In genomic region chr5:172005708-172006377, GRCh38 we compare ENCODE assay signal across 8 cellular contexts. TPM values are rescaled to one million over a fixed set of nuclear protein-coding genes. Genes with fewer than 3 reads are reported as not detected.
DNase-seq lines count a peak whose midpoint lies in the region; ATAC-seq and TF ChIP-seq lines count a peak whose summit lies in the region.

No MANE protein-coding gene starts in this region.

- WGBS in thyroid gland, 2 donors = 0 to 1% methylated on average over 31 to 32 of the region's 38 CpGs

- peak; percentile 38 for ATAC-seq in GM19395 (IDR thresholded peaks at IDR 0.05; ENCODE audit: unreplicated experiment)

- H3K4me3 ChIP-seq in AG09309 (ENCODE audit: control insufficient read depth, low read depth, low read length) (peak overlapping the region; percentile 79), muscle layer of duodenum (ENCODE audit: low read depth in 1 of 2, low read length in 2 of 2) (peak overlapping the region; percentile 92), thyroid gland (replicated peaks in 1 of 3) (peak overlapping the region; percentile 48 to 93 (median 70))

- H3K4me1 ChIP-seq in muscle layer of duodenum (ENCODE audit: control insufficient read depth in 1 of 2, insufficient read depth in 2 of 2, low read length in 2 of 2) (peaks cover 15 to 28% of the 10 kb centered on the region in 2 donors), thyroid gland (peaks cover 31 to 54% of the 10 kb centered on the region in 2 donors)

- DNase-seq in AG09309 (ENCODE audit: low read depth) (no peak), activated T-cell treated with anti-CD3 and anti-CD28 coated beads for 24 hours (ENCODE audit: low read depth) (peak; percentile 12), epithelial cell of prostate (ENCODE audit: low read depth, low spot score) (no peak), thyroid gland (peak; percentile 22 to 33), NCI-H1048 (lab: John Stamatoyannopoulos, UW) (no peak)

- H3K36me3 ChIP-seq in muscle layer of duodenum (ENCODE audit: control insufficient read depth in 1 of 2, insufficient read depth in 2 of 2, low read length in 2 of 2) (peaks cover 0 to 10% of the 10 kb centered on the region in 2 donors), thyroid gland (no peaks in the 10 kb centered on the region)

- intact Hi-C loops in thyroid gland (cut with DNase I) = no loop called here

- TF ChIP-seq RAD21 in Ishikawa (IDR thresholded peaks at IDR 0.05; ENCODE audit: low read depth) = no peak

- TF ChIP-seq POLR2A in thyroid gland (IDR thresholded peaks at IDR 0.05) = no peak

- H3K27ac ChIP-seq in epithelial cell of prostate (peak overlapping the region; percentile 90), muscle layer of duodenum (ENCODE audit: low read length) (peak overlapping the region; percentile 93), thyroid gland (peak overlapping the region; percentile 97 to 99 (median 98))

- TF ChIP-seq EP300 in Ishikawa (IDR thresholded peaks at IDR 0.05; ENCODE audit: borderline replicate concordance) = no peak

- H3K9me3 ChIP-seq in muscle layer of duodenum (ENCODE audit: control insufficient read depth in 1 of 2, low read length in 2 of 2) = no peaks in the 10 kb centered on the region
- H3K9me3 ChIP-seq in thyroid gland = no peaks in the 10 kb centered on the region

- H3K27me3 ChIP-seq in muscle layer of duodenum (ENCODE audit: low read depth, low read length) = no peaks in the 10 kb centered on the region
- H3K27me3 ChIP-seq in thyroid gland = no peaks in the 10 kb centered on the region

- TF ChIP-seq CTCF in AG09309 (IDR thresholded peaks at IDR 0.05; ENCODE audit: control insufficient read depth, insufficient read depth, low read depth, low read length, missing control alignments) = no peak
- TF ChIP-seq CTCF in thyroid gland (IDR thresholded peaks at IDR 0.05) = no peak

TF ChIP-seq in Ishikawa, 13 proteins besides CTCF, POLR2A, EP300 and RAD21:
- TF ChIP-seq ZBTB7A (IDR thresholded peaks at IDR 0.05; ENCODE audit: low read depth) (peak; percentile 71; the same call in 1 of the 2 replicates), NFIC (IDR thresholded peaks at IDR 0.05) (no peak), MAX (IDR thresholded peaks at IDR 0.05) (no peak), TAF1 (IDR thresholded peaks at IDR 0.05; ENCODE audit: low read depth) (peak; percentile 7; the same call in 1 of the 2 replicates), CREB1 (IDR thresholded peaks at IDR 0.05; ENCODE audit: low read depth) (no peak), TCF12 (IDR thresholded peaks at IDR 0.05; ENCODE audit: low read depth) (peak; percentile 13; the same call in 1 of the 2 replicates)
TF ChIP-seq in Ishikawa: peak in this region for 3.

RNA-seq across cellular contexts. Expression of gene FBXW11, which starts 0.6 kb away (rescaled TPM):
- total RNA-seq in thyroid gland = 10 to 100 TPM; 61.3 to 76.6 (median 70.2) TPM

Comparison
In these comparisons a context has a peak if more than half of its experiments do, and no peak if none do; other contexts are left out.
1. DNase-seq: peak in activated T-cell treated with anti-CD3 and anti-CD28 coated beads for 24 hours (single experiment) and thyroid gland (2 of 2); none in AG09309 (single experiment), epithelial cell of prostate (single experiment) and NCI-H1048 (single experiment).
2. Peak in every context shown above with its lines, with median percentiles within 50 percentile points of each other: H3K4me3 ChIP-seq and H3K27ac ChIP-seq.